25 cellular contexts compared by ENCODE assay signal in the genomic region with DNA sequence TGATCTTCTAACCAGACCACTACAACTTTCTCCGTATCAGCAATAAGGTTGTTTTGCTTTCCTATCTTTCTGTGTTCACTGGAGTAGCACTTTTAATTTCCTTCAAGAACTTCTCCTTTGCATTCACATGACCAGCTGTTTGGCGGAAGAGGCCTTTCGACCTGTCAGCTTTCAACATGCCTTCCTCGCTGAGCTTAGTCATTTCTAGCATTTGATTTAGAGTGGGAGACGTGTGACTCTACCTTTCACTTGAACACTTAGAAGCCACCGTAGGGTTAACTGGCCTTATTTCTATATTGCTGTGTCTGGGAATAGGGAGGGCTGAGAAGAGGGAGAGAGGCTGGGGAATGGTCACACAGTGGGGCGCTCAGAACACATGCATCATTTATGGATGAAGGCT.
DNase-seq lines count a peak whose midpoint lies in the region; ATAC-seq and TF ChIP-seq lines count a peak whose summit lies in the region.
"Had no signal": no experiment of that assay in that cellular context is flagged by ENCODE, and none has a peak within 500 bp of the region (broad histone marks: within the 10 kb centered on the region; RNA-seq: fewer than 3 reads in every experiment).

No MANE protein-coding gene starts in this region.

- H3K79me2 ChIP-seq in OCI-LY3 (ENCODE audit: low read length) = no peaks in the 10 kb centered on the region

- POLR2A ChIA-PET in activated CD4-positive, alpha-beta memory T cell treated with anti-CD3 and anti-CD28 coated beads, Interleukin-2, amount 10 ng/mL, durations not matched to agents 7 days and 5 days (lab: Charles Lee) = interaction anchor here (1.0 kb wide), 1 partner anchor 107 kb away, joined by 3 read pairs; no protein-coding TSS in a partner anchor

- no peaks in the 10 kb centered on the region for H3K27me3 ChIP-seq in OCI-LY3 (ENCODE audit: low read depth, low read length)
- H3K27me3 ChIP-seq: BE2C, BLaER1 had no signal

- H3K36me3 Mint-ChIP-seq in memory B cell = peaks cover 22% of the 10 kb centered on the region
- H3K36me3 Mint-ChIP-seq in activated CD4-positive, alpha-beta memory T cell treated with anti-CD3 and anti-CD28 coated beads, Interleukin-2, amount 10 ng/mL, durations not matched to agents 7 days and 5 days (ENCODE audit: low read depth) = peaks cover 28% of the 10 kb centered on the region

- peaks cover 29% of the 10 kb centered on the region for H3K36me3 ChIP-seq in OCI-LY3 (replicated peaks; ENCODE audit: low read depth, low read length)
- H3K36me3 ChIP-seq: BE2C had no signal

- ATAC-seq in HG02870 (IDR thresholded peaks at IDR 0.05; ENCODE audit: unreplicated experiment) (peak; percentile 70), memory B cell (ENCODE audit: low read depth) (no peak), GM18517 (IDR thresholded peaks at IDR 0.05; ENCODE audit: unreplicated experiment) (no peak), HG02759 (IDR thresholded peaks at IDR 0.05; ENCODE audit: unreplicated experiment) (no peak)
- ATAC-seq: GM12878 had no signal

- peak overlapping the region; percentile 31 for H3K4me2 ChIP-seq in OCI-LY3 (ENCODE audit: low read length)
- H3K4me2 ChIP-seq: BLaER1 had no signal

- no peak overlapping the region for H3K4me3 ChIP-seq in OCI-LY3 (ENCODE audit: low read length)
- H3K4me3 ChIP-seq: BLaER1, GM12878 had no signal

- no peak for TF ChIP-seq CTCF in OCI-LY3 (IDR thresholded peaks at IDR 0.05; ENCODE audit: low read depth, low read length)

- H3K27me3 Mint-ChIP-seq in memory B cell = no peaks in the 10 kb centered on the region
- H3K27me3 Mint-ChIP-seq in activated CD4-positive, alpha-beta memory T cell treated with anti-CD3 and anti-CD28 coated beads, Interleukin-2, amount 10 ng/mL, durations not matched to agents 7 days and 5 days = no peaks in the 10 kb centered on the region
- H3K27me3 Mint-ChIP-seq: CD4-positive, alpha-beta memory T cell; CD4-positive, CD25-positive, alpha-beta regulatory T cell; CD8-positive, alpha-beta memory T cell had no signal

- CTCF ChIA-PET in activated CD4-positive, alpha-beta memory T cell treated with anti-CD3 and anti-CD28 coated beads, Interleukin-2, amount 10 ng/mL, durations not matched to agents 7 days and 5 days (lab: Charles Lee) = no interaction called here

- peak overlapping the region; percentile 30 for H3K27ac ChIP-seq in OCI-LY3 (ENCODE audit: low read length)
- H3K27ac ChIP-seq: BLaER1 had no signal

- H3K27ac Mint-ChIP-seq in memory B cell = peak overlapping the region; percentile 26
- no peak overlapping the region for H3K27ac Mint-ChIP-seq in activated CD4-positive, alpha-beta memory T cell treated with anti-CD3 and anti-CD28 coated beads, Interleukin-2, amount 10 ng/mL, durations not matched to agents 7 days and 5 days
- H3K27ac Mint-ChIP-seq: CD4-positive, alpha-beta memory T cell; CD4-positive, CD25-positive, alpha-beta regulatory T cell; CD8-positive, alpha-beta memory T cell had no signal

- no peaks in the 10 kb centered on the region for H3K9me3 ChIP-seq in OCI-LY3 (ENCODE audit: insufficient read depth, low read length)
- H3K9me3 ChIP-seq: BE2C had no signal

- no peak overlapping the region for H3K4me3 Mint-ChIP-seq in memory B cell
- H3K4me3 Mint-ChIP-seq in activated CD4-positive, alpha-beta memory T cell treated with anti-CD3 and anti-CD28 coated beads, Interleukin-2, amount 10 ng/mL, durations not matched to agents 7 days and 5 days = no peak overlapping the region
- H3K4me3 Mint-ChIP-seq: CD14-positive monocyte; CD4-positive, alpha-beta memory T cell; CD8-positive, alpha-beta memory T cell had no signal

- H2AFZ ChIP-seq in OCI-LY3 (ENCODE audit: low read depth, low read length) = no peak overlapping the region

- peaks cover 11% of the 10 kb centered on the region for H3K9me3 Mint-ChIP-seq in memory B cell
- no peaks in the 10 kb centered on the region for H3K9me3 Mint-ChIP-seq in activated CD4-positive, alpha-beta memory T cell treated with anti-CD3 and anti-CD28 coated beads, Interleukin-2, amount 10 ng/mL, durations not matched to agents 7 days and 5 days
- H3K9me3 Mint-ChIP-seq: CD8-positive, alpha-beta memory T cell had no signal

- peaks cover 2% of the 10 kb centered on the region for H3K4me1 Mint-ChIP-seq in memory B cell
- H3K4me1 Mint-ChIP-seq in activated CD4-positive, alpha-beta memory T cell treated with anti-CD3 and anti-CD28 coated beads, Interleukin-2, amount 10 ng/mL, durations not matched to agents 7 days and 5 days = no peaks in the 10 kb centered on the region
- H3K4me1 Mint-ChIP-seq: CD4-positive, alpha-beta memory T cell; CD4-positive, CD25-positive, alpha-beta regulatory T cell; CD8-positive, alpha-beta memory T cell had no signal

- peaks cover 33% of the 10 kb centered on the region for H3K4me1 ChIP-seq in OCI-LY3 (ENCODE audit: low read length)
- H3K4me1 ChIP-seq: BE2C, BLaER1 had no signal

- H3K9ac ChIP-seq in OCI-LY3 (ENCODE audit: low read length) = no peak overlapping the region
- H3K9ac ChIP-seq: BLaER1 had no signal

- H4K20me1 ChIP-seq in OCI-LY3 (ENCODE audit: insufficient read depth, low read length) = no peaks in the 10 kb centered on the region
- H4K20me1 ChIP-seq: BLaER1 had no signal

- DNase-seq in memory B cell (ENCODE audit: low spot score in 2 of 2) = no peak
- DNase-seq in activated CD4-positive, alpha-beta memory T cell treated with anti-CD3 and anti-CD28 coated beads, Interleukin-2, amount 10 ng/mL, durations not matched to agents 7 days and 5 days = no peak
- no peak for DNase-seq in NCI-H526 treated with DMSO at 0.1 percent for 48 hours (lab: John Stamatoyannopoulos, UW)
- DNase-seq: 8988T; ACHN; BE2C; C1 segment of cervical spinal cord; CD4-positive, alpha-beta memory T cell; CD4-positive, CD25-positive, alpha-beta regulatory T cell; CD8-positive, alpha-beta memory T cell; COR-L47; DMS 273 treated with DMSO at 0.1 percent for 48 hours; DMS153; DMS53; DMS79; DND-41; EL; GDM1 had no signal
